In genomic region chr3:112171144-112171543, GRCh38 we compare ENCODE assay signal across 12 cellular contexts. TPM values are rescaled to one million over a fixed set of nuclear protein-coding genes. Genes with fewer than 3 reads are reported as not detected.
"Had no signal": no experiment of that assay in that cellular context is flagged by ENCODE, and none has a peak within 500 bp of the region (broad histone marks: within the 10 kb centered on the region; RNA-seq: fewer than 3 reads in every experiment).

No MANE protein-coding gene starts in this region.

- H3K4me3 ChIP-seq: GM23248, HAP-1 had no signal

- H3K36me3 ChIP-seq: HAP-1 had no signal

- ATAC-seq: HCT116, HepG2 had no signal

- H3K9ac ChIP-seq: GM23248, KMS-11 had no signal

- FAIRE-seq: HepG2 had no signal

- H3K9me3 ChIP-seq: HAP-1 had no signal

- H3K4me1 ChIP-seq: HAP-1 had no signal

- H2AFZ ChIP-seq: GM23248 had no signal

- H3K27ac ChIP-seq: GM23248, HL-60, KMS-11 had no signal

- DNase-seq: GM23248, GOT3, H7, HFFc6, KBM-7 had no signal

- H3K4me2 ChIP-seq: KMS-11 had no signal

RNA-seq across cellular contexts. Expression of gene GCSAM, which starts 38.1 kb away (rescaled TPM):
- total RNA-seq: GM23248, H4, H7, HepG2, HFFc6, HT1080 had no signal
- polyA plus RNA-seq: HepG2 had no signal
